In the genomic region with DNA sequence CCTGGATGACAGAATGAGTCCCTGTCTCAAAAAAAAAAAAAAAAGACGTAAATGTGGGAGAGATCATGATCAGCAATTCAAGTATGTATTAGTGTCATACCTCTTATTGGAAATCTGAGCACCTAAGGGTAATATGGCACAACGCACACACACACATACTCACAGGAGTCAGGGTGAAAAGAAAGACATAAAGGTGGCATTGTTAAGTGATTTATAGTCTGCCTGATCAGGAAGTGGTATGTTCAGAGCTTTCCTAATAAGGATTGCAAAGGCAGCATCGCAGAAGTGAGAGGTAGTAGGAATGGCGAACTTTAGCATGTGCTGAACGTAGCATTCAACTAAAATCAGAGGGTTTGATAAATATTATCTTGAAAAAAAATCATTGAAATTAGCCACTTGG, we compare ENCODE assay signal across 21 cellular contexts.
"Had no signal": no experiment of that assay in that cellular context is flagged by ENCODE, and none has a peak within 500 bp of the region (broad histone marks: within the 10 kb centered on the region; RNA-seq: fewer than 3 reads in every experiment).

No MANE protein-coding gene starts in this region.

- DNase-seq: activated CD4-positive, alpha-beta T cell treated with anti-CD3 and anti-CD28 coated beads, Interleukin-2, amount 10 ng/mL, durations not matched to agents 24 days and 14 days; activated CD8-positive, alpha-beta T cell treated with anti-CD3 and anti-CD28 coated beads for 36 hours; activated naive CD4-positive, alpha-beta T cell; adrenal gland; cerebellar nuclear complex; heart right ventricle; left colon; ovary; stimulated activated CD4-positive, alpha-beta T cell treated with anti-CD3 and anti-CD28 coated beads, Interleukin-4, amount 100 ng/mL, for 24 hours; stimulated activated naive CD4-positive, alpha-beta T cell treated with Interleukin-2 at 50 U/mL for 16 hours had no signal

- ATAC-seq: activated CD4-positive, CD25-positive, alpha-beta regulatory T cell treated with anti-CD3 and anti-CD28 coated beads, Interleukin-2, amount 50 U/mL, for 24 hours; activated CD8-positive, alpha-beta T cell treated with anti-CD3 and anti-CD28 coated beads for 36 hours; heart right ventricle; left colon had no signal

- H3K4me1 Mint-ChIP-seq: activated CD4-positive, alpha-beta T cell treated with anti-CD3 and anti-CD28 coated beads, Interleukin-2, amount 10 ng/mL, durations not matched to agents 24 days and 14 days; nephron had no signal

- H3K27ac Mint-ChIP-seq: activated CD4-positive, alpha-beta T cell treated with anti-CD3 and anti-CD28 coated beads, Interleukin-2, amount 10 ng/mL, durations not matched to agents 24 days and 14 days; activated CD8-positive, alpha-beta T cell treated with anti-CD3 and anti-CD28 coated beads for 36 hours; activated naive CD8-positive, alpha-beta T cell; activated T-helper 1 cell treated with anti-CD3 and anti-CD28 coated beads, Interleukin-12 subunit alpha, Interleukin-12 subunit beta, Interleukin-2, Interleukin-4 antibody, amounts not matched to agents 30 ng/mL and 10 ng/mL and 1 ng/mL, durations not matched to agents 14 hours and 24 hours and 36 hours; nephron; type B pancreatic cell had no signal

- H3K9me3 Mint-ChIP-seq: activated T-helper 1 cell treated with anti-CD3 and anti-CD28 coated beads, Interleukin-12 subunit alpha, Interleukin-12 subunit beta, Interleukin-2, Interleukin-4 antibody, amounts not matched to agents 30 ng/mL and 10 ng/mL and 1 ng/mL, durations not matched to agents 14 hours and 24 hours and 36 hours; nephron; type B pancreatic cell had no signal

- H3K4me3 ChIP-seq: adrenal gland, coronary artery, heart right ventricle, ovary, prostate gland, thoracic aorta, vagina had no signal

- H3K4me3 Mint-ChIP-seq: activated CD4-positive, alpha-beta T cell treated with anti-CD3 and anti-CD28 coated beads, Interleukin-2, amount 10 ng/mL, durations not matched to agents 24 days and 14 days; activated CD8-positive, alpha-beta T cell treated with anti-CD3 and anti-CD28 coated beads for 36 hours; activated naive CD8-positive, alpha-beta T cell; activated T-helper 1 cell treated with anti-CD3 and anti-CD28 coated beads, Interleukin-12 subunit alpha, Interleukin-12 subunit beta, Interleukin-2, Interleukin-4 antibody, amounts not matched to agents 30 ng/mL and 10 ng/mL and 1 ng/mL, durations not matched to agents 14 hours and 24 hours and 36 hours; nephron; type B pancreatic cell had no signal

- H3K27ac ChIP-seq: adrenal gland, coronary artery, heart right ventricle, neutrophil, ovary, prostate gland, thoracic aorta, vagina, VCaP had no signal

- H3K36me3 Mint-ChIP-seq: activated naive CD8-positive, alpha-beta T cell; type B pancreatic cell had no signal

- H3K27me3 Mint-ChIP-seq: activated CD4-positive, alpha-beta T cell treated with anti-CD3 and anti-CD28 coated beads, Interleukin-2, amount 10 ng/mL, durations not matched to agents 24 days and 14 days; activated CD8-positive, alpha-beta T cell treated with anti-CD3 and anti-CD28 coated beads for 36 hours; activated naive CD8-positive, alpha-beta T cell; type B pancreatic cell had no signal
